In genomic region chr5:40879163-40879942, GRCh38 we compare ENCODE assay signal across 9 cellular contexts. TPM values are rescaled to one million over a fixed set of nuclear protein-coding genes. Genes with fewer than 3 reads are reported as not detected.
A peak's percentile ranks its signal among the peaks of the same experiment; 100 is the strongest.
DNase-seq lines count a peak whose midpoint lies in the region; ATAC-seq and TF ChIP-seq lines count a peak whose summit lies in the region.
"Had no signal": no experiment of that assay in that cellular context is flagged by ENCODE, and none has a peak within 500 bp of the region (broad histone marks: within the 10 kb centered on the region; RNA-seq: fewer than 3 reads in every experiment).

No MANE protein-coding gene starts in this region.

- peaks cover 5% of the 10 kb centered on the region for H3K9me3 Mint-ChIP-seq in chondrocyte (ENCODE audit: low read depth)

- DNase-seq in DMS 273 (lab: John Stamatoyannopoulos, UW; ENCODE audit: unreplicated experiment) (peak; percentile 41), NOMO-1 treated with DMSO at 0.1 percent for 48 hours (lab: John Stamatoyannopoulos, UW; ENCODE audit: unreplicated experiment) (peak; percentile 69), chondrocyte (ENCODE audit: low spot score) (no peak), midbrain (lab: John Stamatoyannopoulos, UW) (peak; percentile 47)
- no peak for DNase-seq in effector CD4-positive, alpha-beta T cell
- no peak for DNase-seq in activated CD4-positive, CD25-positive, alpha-beta regulatory T cell treated with anti-CD3 and anti-CD28 coated beads, Interleukin-2, amount 50 U/mL, for 72 hours

- TF ChIP-seq CTCF in chondrocyte (IDR thresholded peaks at IDR 0.05), result peak; percentile 89

- H3K36me3 Mint-ChIP-seq in chondrocyte (ENCODE audit: low read depth), result peaks cover 10% of the 10 kb centered on the region
- H3K36me3 Mint-ChIP-seq: IgD-negative memory B cell had no signal

- no peak overlapping the region for H3K27ac Mint-ChIP-seq in chondrocyte (ENCODE audit: unreplicated experiment)
- H3K27ac Mint-ChIP-seq: IgD-negative memory B cell had no signal

- no peak overlapping the region for H3K4me3 Mint-ChIP-seq in chondrocyte (ENCODE audit: unreplicated experiment)
- H3K4me3 Mint-ChIP-seq: IgD-negative memory B cell had no signal

- ATAC-seq in HG03159 (IDR thresholded peaks at IDR 0.05; ENCODE audit: unreplicated experiment) (peak; percentile 53), HG02884 (IDR thresholded peaks at IDR 0.05; ENCODE audit: unreplicated experiment) (no peak)

- no peaks in the 10 kb centered on the region for H3K4me1 Mint-ChIP-seq in chondrocyte (ENCODE audit: low read depth)

- peaks cover 30% of the 10 kb centered on the region for H3K27me3 Mint-ChIP-seq in chondrocyte (ENCODE audit: low read depth)

RNA-seq across cellular contexts. Expression of gene C7, which starts 29.9 kb away (rescaled TPM):
- not detected in 3 replicates for total RNA-seq in chondrocyte

RNA-seq across cellular contexts. Expression of gene CARD6, which starts 38.2 kb away (rescaled TPM):
- 0.36 to 0.72 TPM (median 0.53 TPM) in 3 replicates for total RNA-seq in chondrocyte

RNA-seq across cellular contexts. Expression of gene RPL37, which starts 44.3 kb away (rescaled TPM):
- total RNA-seq in chondrocyte, result 714 to 807 TPM (median 721 TPM) in 3 replicates

Comparison
In these comparisons a context has a peak if more than half of its experiments do, and no peak if none do; other contexts are left out.
1. DNase-seq: peak in DMS 273 (single experiment), NOMO-1 treated with DMSO at 0.1 percent for 48 hours (single experiment) and midbrain (single experiment); none in chondrocyte (single experiment), effector CD4-positive, alpha-beta T cell (single experiment) and activated CD4-positive, CD25-positive, alpha-beta regulatory T cell treated with anti-CD3 and anti-CD28 coated beads, Interleukin-2, amount 50 U/mL, for 72 hours (single experiment).